22 cellular contexts compared by ENCODE assay signal in the genomic region with DNA sequence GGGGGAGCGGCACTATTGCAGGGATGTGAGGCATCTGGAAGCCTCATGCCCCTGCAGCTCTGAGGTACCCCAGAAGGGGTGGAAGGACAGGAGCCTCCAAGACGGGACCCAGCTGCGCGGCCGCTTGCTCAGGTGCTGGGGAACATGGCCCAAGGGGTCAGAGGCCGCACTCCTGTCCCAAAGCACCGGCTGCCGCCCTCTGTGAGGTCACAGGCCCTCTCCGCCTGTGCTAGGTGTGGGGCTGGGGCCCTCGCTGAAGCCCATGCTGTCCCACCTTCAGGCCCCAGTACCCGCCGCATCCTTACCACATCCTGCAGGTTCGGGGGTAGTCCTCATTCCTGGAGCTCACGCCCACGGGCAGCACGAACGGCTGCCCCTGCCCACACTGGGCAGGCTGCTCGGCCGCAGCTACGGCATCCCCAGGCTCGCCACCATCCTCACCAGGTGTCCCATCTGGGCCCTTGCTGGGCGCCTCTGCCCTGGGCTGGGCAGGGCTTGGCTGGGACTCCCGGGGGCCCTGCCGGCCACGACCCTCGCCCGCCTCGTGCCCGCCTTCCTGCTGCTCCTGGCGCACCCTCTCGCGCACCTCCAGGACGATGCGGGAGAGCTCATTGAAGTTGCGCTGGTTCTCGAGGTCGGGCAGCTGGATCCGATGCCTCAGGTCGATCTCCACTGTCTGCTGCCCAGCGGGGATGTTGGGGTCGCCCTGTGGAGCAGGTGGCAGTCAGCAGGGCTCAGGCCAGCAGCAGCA.
"Had no signal": no experiment of that assay in that cellular context is flagged by ENCODE, and none has a peak within 500 bp of the region (broad histone marks: within the 10 kb centered on the region; RNA-seq: fewer than 3 reads in every experiment).

No MANE protein-coding gene starts in this region.

- DNase-seq: cortex of kidney; effector memory CD4-positive, alpha-beta T cell; immature natural killer cell; left colon; mammary epithelial cell; naive thymus-derived CD4-positive, alpha-beta T cell; nephron progenitor cell; small intestine; stimulated activated CD4-positive, alpha-beta T cell treated with anti-CD3 and anti-CD28 coated beads, Interleukin-4, amount 100 ng/mL, for 1 hour; stimulated activated CD8-positive, alpha-beta memory T cell treated with anti-CD3 and anti-CD28 coated beads, Interleukin-4, amount 100 ng/mL, for 48 hours; stimulated activated naive CD8-positive, alpha-beta T cell treated with anti-CD3 and anti-CD28 coated beads, Interleukin-15, Interleukin-2, amounts not matched to agents 100 U/mL and 50 U/mL, for 24 hours; transverse colon had no signal

- H3K4me3 Mint-ChIP-seq: immature natural killer cell; nephron progenitor cell; stimulated activated effector memory CD8-positive, alpha-beta T cell treated with anti-CD3 and anti-CD28 coated beads, Interleukin-12 subunit alpha, Interleukin-12 subunit beta, amount 100 ng/mL, for 72 hours had no signal

- H3K4me3 ChIP-seq: cardiac muscle cell, esophagus muscularis mucosa, gastroesophageal sphincter, thoracic aorta, transverse colon had no signal

- ATAC-seq: gastroesophageal sphincter; left colon; naive thymus-derived CD4-positive, alpha-beta T cell; stimulated activated effector memory CD8-positive, alpha-beta T cell treated with anti-CD3 and anti-CD28 coated beads, Interleukin-12 subunit alpha, Interleukin-12 subunit beta, amount 100 ng/mL, for 72 hours; stimulated activated naive CD8-positive, alpha-beta T cell treated with anti-CD3 and anti-CD28 coated beads, Interleukin-15, Interleukin-2, amounts not matched to agents 100 U/mL and 50 U/mL, for 24 hours had no signal

- H3K27ac Mint-ChIP-seq: immature natural killer cell; nephron progenitor cell; stimulated activated effector memory CD8-positive, alpha-beta T cell treated with anti-CD3 and anti-CD28 coated beads, Interleukin-12 subunit alpha, Interleukin-12 subunit beta, amount 100 ng/mL, for 72 hours had no signal

- H3K4me1 Mint-ChIP-seq: stimulated activated effector memory CD8-positive, alpha-beta T cell treated with anti-CD3 and anti-CD28 coated beads, Interleukin-12 subunit alpha, Interleukin-12 subunit beta, amount 100 ng/mL, for 72 hours had no signal

- FAIRE-seq: endometrium, keratinocyte, small intestine had no signal

- H3K27me3 ChIP-seq: cardiac muscle cell, dorsolateral prefrontal cortex, esophagus muscularis mucosa, gastroesophageal sphincter, transverse colon had no signal

- H3K9me3 ChIP-seq: esophagus muscularis mucosa, gastroesophageal sphincter, neutrophil, thoracic aorta, transverse colon had no signal

- H3K9me3 Mint-ChIP-seq: immature natural killer cell; naive thymus-derived CD4-positive, alpha-beta T cell; nephron progenitor cell; stimulated activated effector memory CD8-positive, alpha-beta T cell treated with anti-CD3 and anti-CD28 coated beads, Interleukin-12 subunit alpha, Interleukin-12 subunit beta, amount 100 ng/mL, for 72 hours had no signal

- H3K4me1 ChIP-seq: transverse colon had no signal

- H3K27ac ChIP-seq: cardiac muscle cell, epithelial cell of prostate, esophagus muscularis mucosa, neutrophil, thoracic aorta, transverse colon had no signal

- H3K27me3 Mint-ChIP-seq: naive thymus-derived CD4-positive, alpha-beta T cell had no signal
